Comparison of ENCODE assay signal across 9 cellular contexts in the genomic region with DNA sequence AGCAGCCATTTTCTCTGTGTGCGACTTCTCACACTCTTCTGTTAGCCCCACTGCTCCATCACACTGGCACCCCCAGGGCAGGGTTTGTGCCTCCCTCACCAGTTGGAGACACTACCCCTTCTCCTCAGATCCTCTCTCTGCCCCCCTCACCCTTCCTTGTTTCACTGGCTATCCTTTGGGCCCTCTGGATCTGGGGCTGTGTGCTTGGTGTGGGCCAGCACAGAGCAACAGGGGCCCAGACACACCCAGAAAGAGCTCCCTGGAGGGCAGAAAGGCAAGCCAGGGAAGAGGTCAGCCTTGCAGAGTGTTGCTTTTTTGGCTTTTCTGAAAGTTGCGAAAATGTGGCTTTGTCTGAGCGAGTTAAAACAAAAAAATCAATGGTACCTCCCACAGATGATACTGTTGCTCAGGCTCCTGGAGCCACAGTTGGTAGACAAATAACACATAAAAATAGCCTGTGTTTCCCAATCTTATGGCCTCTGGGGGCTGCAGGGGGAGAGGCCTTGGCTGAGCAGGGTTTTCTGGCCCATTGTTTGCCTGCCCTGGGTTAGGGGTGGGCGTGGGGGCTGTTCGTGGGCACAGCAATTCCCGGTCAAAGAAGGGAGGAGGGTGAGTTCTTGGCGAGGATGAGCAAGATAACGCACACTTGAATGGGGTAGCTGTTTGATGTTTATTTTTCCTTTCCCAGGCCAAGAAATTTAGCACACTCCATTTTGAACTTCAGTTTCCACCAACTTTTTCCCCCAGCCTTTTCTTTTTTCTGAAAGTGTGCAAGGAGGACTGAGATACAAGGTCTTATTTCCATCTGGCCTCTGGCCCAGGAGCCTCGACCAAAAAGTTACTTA.
DNase-seq lines count a peak whose midpoint lies in the region; ATAC-seq and TF ChIP-seq lines count a peak whose summit lies in the region.
"Had no signal": no experiment of that assay in that cellular context is flagged by ENCODE, and none has a peak within 500 bp of the region (broad histone marks: within the 10 kb centered on the region; RNA-seq: fewer than 3 reads in every experiment).

No MANE protein-coding gene starts in this region.

- H3K4me3 ChIP-seq in esophagus squamous epithelium (no peak overlapping the region), neuron (ENCODE audit: low read length) (no peak overlapping the region), urinary bladder (ENCODE audit: low read depth, low read length) (no peak overlapping the region)

- H3K27ac ChIP-seq in esophagus squamous epithelium (peak overlapping the region; percentile 71 to 89 (median 84)), urinary bladder (ENCODE audit: low read depth) (peak overlapping the region; percentile 66)

- no peak for TF ChIP-seq POLR2A in esophagus squamous epithelium (IDR thresholded peaks at IDR 0.05)

- H2AFZ ChIP-seq in neuron (ENCODE audit: low read depth, low read length), result peak overlapping the region; percentile 51

- H3K27me3 ChIP-seq in esophagus squamous epithelium, result no peaks in the 10 kb centered on the region
- H3K27me3 ChIP-seq in neuron (ENCODE audit: insufficient read depth, low read length), result no peaks in the 10 kb centered on the region

- peak; percentile 93 for DNase-seq in NOMO-1 treated with DMSO at 0.1 percent for 48 hours (lab: John Stamatoyannopoulos, UW; ENCODE audit: unreplicated experiment)
- no peak for DNase-seq in esophagus squamous epithelium (lab: John Stamatoyannopoulos, UW)
- DNase-seq in left colon, result no peak
- DNase-seq: NCI-H526 had no signal

- intact Hi-C loops in esophagus squamous epithelium (cut with DNase I), result no loop called here
- intact Hi-C loops in left colon (cut with DNase I, micrococcal nuclease), result no loop called here

- H3K4me1 ChIP-seq in esophagus squamous epithelium (peaks cover 12 to 82% (median 51%) of the 10 kb centered on the region in 3 donors), neuron (ENCODE audit: insufficient read depth, low read length) (peaks cover 18% of the 10 kb centered on the region), urinary bladder (ENCODE audit: insufficient read depth) (peaks cover 2% of the 10 kb centered on the region)

- no peak for ATAC-seq in HG02938 (IDR thresholded peaks at IDR 0.05; ENCODE audit: unreplicated experiment)
- ATAC-seq in HG03460 (IDR thresholded peaks at IDR 0.05; ENCODE audit: unreplicated experiment), result no peak
- ATAC-seq in GM18517 (IDR thresholded peaks at IDR 0.05; ENCODE audit: unreplicated experiment), result no peak
- no peak for ATAC-seq in left colon

- H3K9me3 ChIP-seq in esophagus squamous epithelium, result no peaks in the 10 kb centered on the region
- H3K9me3 ChIP-seq in neuron (ENCODE audit: low read length), result no peaks in the 10 kb centered on the region

- TF ChIP-seq CTCF in esophagus squamous epithelium (IDR thresholded peaks at IDR 0.05), result no peak

- H3K36me3 ChIP-seq in esophagus squamous epithelium (no peaks in the 10 kb centered on the region), neuron (ENCODE audit: insufficient read depth, low read length) (no peaks in the 10 kb centered on the region), urinary bladder (ENCODE audit: insufficient read depth) (no peaks in the 10 kb centered on the region)

- 19 to 23% methylated on average over 8 to 9 of the region's 9 CpGs for WGBS in esophagus squamous epithelium, 2 donors
- 34% methylated on average over 9 of the region's 9 CpGs for WGBS in urinary bladder
